Comparison of ENCODE assay signal across 1 cellular context in genomic region chr2:36367497-36368353, GRCh38.
TF ChIP-seq lines count a peak whose summit lies in the region.

No MANE protein-coding gene starts in this region.

TF ChIP-seq in HepG2, 621 proteins besides CTCF, POLR2A, EP300 and RAD21 (continued from another document and continues in another):
- TF ChIP-seq ZNF574 (CRISPR knock-in tag; IDR thresholded peaks at IDR 0.05) = no peak
- TF ChIP-seq KLF9 (CRISPR knock-in tag; IDR thresholded peaks at IDR 0.05; ENCODE audit: low read depth) = no peak
- no peak for TF ChIP-seq ZNF704 (CRISPR knock-in tag; IDR thresholded peaks at IDR 0.05; ENCODE audit: borderline replicate concordance)
- no peak for TF ChIP-seq XBP1 (CRISPR knock-in tag; IDR thresholded peaks at IDR 0.05)
- TF ChIP-seq CC2D1A (CRISPR knock-in tag; IDR thresholded peaks at IDR 0.05) = no peak
- TF ChIP-seq BCL6 (CRISPR knock-in tag; IDR thresholded peaks at IDR 0.05) = peak; percentile 53; the same call in 1 of the 2 replicates
- TF ChIP-seq TFDP1 (CRISPR knock-in tag; IDR thresholded peaks at IDR 0.05; ENCODE audit: borderline replicate concordance) = no peak
- no peak for TF ChIP-seq SP4 (CRISPR knock-in tag; IDR thresholded peaks at IDR 0.05)
- TF ChIP-seq CREB1 (IDR thresholded peaks at IDR 0.05) = no peak
- no peak for TF ChIP-seq CREB1 (CRISPR knock-in tag; IDR thresholded peaks at IDR 0.05)
- peak; percentile 19; the same call in 1 of the 2 replicates for TF ChIP-seq KAT7 (CRISPR knock-in tag; IDR thresholded peaks at IDR 0.05; ENCODE audit: borderline replicate concordance)
- TF ChIP-seq YEATS2 (CRISPR knock-in tag; IDR thresholded peaks at IDR 0.05; ENCODE audit: borderline replicate concordance) = no peak
- TF ChIP-seq ZNF180 (CRISPR knock-in tag; IDR thresholded peaks at IDR 0.05; ENCODE audit: borderline replicate concordance, low read depth) = no peak
- no peak for TF ChIP-seq ZBTB3 (CRISPR knock-in tag; IDR thresholded peaks at IDR 0.05; ENCODE audit: borderline replicate concordance, low read depth)
- 0 out of 2 replicates have a peak, but pooled peaks have one; percentile 49 for TF ChIP-seq IRF2 (CRISPR knock-in tag; IDR thresholded peaks at IDR 0.05)
- no peak for TF ChIP-seq MTF1 (CRISPR knock-in tag; IDR thresholded peaks at IDR 0.05)
- TF ChIP-seq ZBTB44 (CRISPR knock-in tag; IDR thresholded peaks at IDR 0.05) = no peak
- TF ChIP-seq ZBTB21 (CRISPR knock-in tag; IDR thresholded peaks at IDR 0.05) = no peak
- no peak for TF ChIP-seq SNRNP70 (IDR thresholded peaks at IDR 0.05; ENCODE audit: low read depth, low read length)
- no peak for TF ChIP-seq GATAD1 (CRISPR knock-in tag; IDR thresholded peaks at IDR 0.05)
- TF ChIP-seq PCBP2 (optimal IDR thresholded peaks at IDR 0.05; ENCODE audit: low read depth, low read length, poor library complexity, severe bottlenecking) = no peak
- no peak for TF ChIP-seq ZBTB38 (CRISPR knock-in tag; IDR thresholded peaks at IDR 0.05)
- TF ChIP-seq IRX3 (CRISPR knock-in tag; IDR thresholded peaks at IDR 0.05; ENCODE audit: borderline replicate concordance, low read depth) = no peak
- no peak for TF ChIP-seq ZSCAN30 (CRISPR knock-in tag; IDR thresholded peaks at IDR 0.05)
- TF ChIP-seq ZKSCAN5 (CRISPR knock-in tag; IDR thresholded peaks at IDR 0.05) = no peak
- peak; percentile 75; the same call in 1 of the 2 replicates for TF ChIP-seq ZSCAN29 (CRISPR knock-in tag; conservative IDR thresholded peaks at IDR 0.05)
- TF ChIP-seq ZNF781 (CRISPR knock-in tag; IDR thresholded peaks at IDR 0.05; ENCODE audit: borderline replicate concordance, not compliant biosample characterization) = no peak
- TF ChIP-seq KIAA2018 (CRISPR knock-in tag; IDR thresholded peaks at IDR 0.05; ENCODE audit: borderline replicate concordance) = no peak
- TF ChIP-seq ZNF362 (CRISPR knock-in tag; IDR thresholded peaks at IDR 0.05; ENCODE audit: borderline replicate concordance) = no peak
- TF ChIP-seq ZSCAN5A (CRISPR knock-in tag; IDR thresholded peaks at IDR 0.05; ENCODE audit: borderline replicate concordance) = no peak
- no peak; the same call in 1 of the 2 replicates for TF ChIP-seq ARID4A (CRISPR knock-in tag; IDR thresholded peaks at IDR 0.05; ENCODE audit: borderline replicate concordance)
- TF ChIP-seq ZNF598 (CRISPR knock-in tag; IDR thresholded peaks at IDR 0.05; ENCODE audit: borderline replicate concordance) = no peak
- TF ChIP-seq ZNF251 (CRISPR knock-in tag; IDR thresholded peaks at IDR 0.05) = no peak
- TF ChIP-seq ARNTL (CRISPR knock-in tag; IDR thresholded peaks at IDR 0.05) = no peak
- no peak for TF ChIP-seq HNF4G (IDR thresholded peaks at IDR 0.05; ENCODE audit: borderline replicate concordance, low read depth, low read length)
- TF ChIP-seq HNF4G (CRISPR knock-in tag; IDR thresholded peaks at IDR 0.05; ENCODE audit: borderline replicate concordance, low read depth) = no peak
- TF ChIP-seq ETV5 (CRISPR knock-in tag; IDR thresholded peaks at IDR 0.05; ENCODE audit: borderline replicate concordance) = no peak
- TF ChIP-seq FOXA3 (CRISPR knock-in tag; IDR thresholded peaks at IDR 0.05) = peak; percentile 43; the same call in 1 of the 2 replicates
- TF ChIP-seq NCOA2 (CRISPR knock-in tag; IDR thresholded peaks at IDR 0.05) = peak; percentile 46; the same call in 1 of the 2 replicates
- peak; percentile 32 for TF ChIP-seq SALL1 (CRISPR knock-in tag; IDR thresholded peaks at IDR 0.05)
- no peak for TF ChIP-seq POGZ (CRISPR knock-in tag; IDR thresholded peaks at IDR 0.05)
- 0 out of 2 replicates have a peak, but pooled peaks have one; percentile 14 for TF ChIP-seq KDM3A (CRISPR knock-in tag; IDR thresholded peaks at IDR 0.05; ENCODE audit: low read depth)
